Comparison of ENCODE assay signal across 22 cellular contexts in genomic region chr11:11262171-11262920, GRCh38.
"Had no signal": no experiment of that assay in that cellular context is flagged by ENCODE, and none has a peak within 500 bp of the region (broad histone marks: within the 10 kb centered on the region; RNA-seq: fewer than 3 reads in every experiment).

No MANE protein-coding gene starts in this region.

- H3K27ac ChIP-seq: cardiac muscle cell, esophagus squamous epithelium, gastrocnemius medialis, thoracic aorta, upper lobe of right lung had no signal

- ATAC-seq: activated CD4-positive, alpha-beta T cell treated with anti-CD3 and anti-CD28 coated beads for 36 hours; gastrocnemius medialis; left ventricle myocardium superior; natural killer cell treated with Interleukin-12 subunit alpha and Interleukin-12 subunit beta and Interleukin-15 and Interleukin-18, amount 100 ng/mL, for 72 hours; upper lobe of right lung; WTC11 had no signal

- H3K36me3 ChIP-seq: cardiac muscle cell, esophagus squamous epithelium, gastrocnemius medialis, spleen, thoracic aorta, upper lobe of right lung had no signal

- H3K27me3 Mint-ChIP-seq: progenitor cell of endocrine pancreas had no signal

- DNase-seq: activated CD4-positive, alpha-beta T cell treated with anti-CD3 and anti-CD28 coated beads for 36 hours; activated CD4-positive, alpha-beta T cell treated with anti-CD3 and anti-CD28 coated beads, Interleukin-2, amount 50 U/mL, for 4 hours; activated CD8-positive, alpha-beta memory T cell treated with anti-CD3 and anti-CD28 coated beads for 24 hours; activated effector memory CD4-positive, alpha-beta T cell treated with anti-CD3 and anti-CD28 coated beads, Interleukin-2, amount 50 U/mL, for 16 hours; activated naive CD4-positive, alpha-beta T cell treated with anti-CD3 and anti-CD28 coated beads, Interleukin-2, amount 10 ng/mL, durations not matched to agents 7 days and 5 days; amygdala; cortex of kidney; esophagus squamous epithelium; hippocampal formation; retina; spleen; stimulated activated CD4-positive, alpha-beta T cell treated with anti-CD3 and anti-CD28 coated beads, Interleukin-4, amount 100 ng/mL, for 1 hour; stimulated activated naive CD4-positive, alpha-beta T cell treated with Interleukin-2 at 50 U/mL for 16 hours; upper lobe of right lung had no signal

- H3K4me1 Mint-ChIP-seq: activated CD4-positive, alpha-beta T cell treated with anti-CD3 and anti-CD28 coated beads for 36 hours; activated naive CD4-positive, alpha-beta T cell treated with anti-CD3 and anti-CD28 coated beads, Interleukin-2, amount 10 ng/mL, durations not matched to agents 7 days and 5 days had no signal

- H3K9me3 ChIP-seq: esophagus squamous epithelium, gastrocnemius medialis, spleen, thoracic aorta, upper lobe of right lung had no signal

- H3K27ac Mint-ChIP-seq: activated CD4-positive, alpha-beta T cell treated with anti-CD3 and anti-CD28 coated beads for 36 hours; activated naive CD4-positive, alpha-beta T cell treated with anti-CD3 and anti-CD28 coated beads, Interleukin-2, amount 10 ng/mL, durations not matched to agents 7 days and 5 days; endodermal cell; natural killer cell treated with Interleukin-12 subunit alpha and Interleukin-12 subunit beta and Interleukin-15 and Interleukin-18, amount 100 ng/mL, for 72 hours; progenitor cell of endocrine pancreas; WTC11 had no signal

- H3K9me3 Mint-ChIP-seq: activated naive CD4-positive, alpha-beta T cell treated with anti-CD3 and anti-CD28 coated beads, Interleukin-2, amount 10 ng/mL, durations not matched to agents 7 days and 5 days; endodermal cell; natural killer cell treated with Interleukin-12 subunit alpha and Interleukin-12 subunit beta and Interleukin-15 and Interleukin-18, amount 100 ng/mL, for 72 hours; WTC11 had no signal

- H3K4me3 Mint-ChIP-seq: activated CD4-positive, alpha-beta T cell treated with anti-CD3 and anti-CD28 coated beads for 36 hours; activated naive CD4-positive, alpha-beta T cell treated with anti-CD3 and anti-CD28 coated beads, Interleukin-2, amount 10 ng/mL, durations not matched to agents 7 days and 5 days; endodermal cell; natural killer cell treated with Interleukin-12 subunit alpha and Interleukin-12 subunit beta and Interleukin-15 and Interleukin-18, amount 100 ng/mL, for 72 hours; WTC11 had no signal

- H3K27me3 ChIP-seq: esophagus squamous epithelium, gastrocnemius medialis, spleen, upper lobe of right lung had no signal

- H3K4me3 ChIP-seq: cardiac muscle cell, esophagus squamous epithelium, gastrocnemius medialis, thoracic aorta, upper lobe of right lung had no signal
